Comparison of ENCODE assay signal across 8 cellular contexts in genomic region chr6:96520851-96521115, GRCh38. TPM values are rescaled to one million over a fixed set of nuclear protein-coding genes. Genes with fewer than 3 reads are reported as not detected.
DNase-seq lines count a peak whose midpoint lies in the region; ATAC-seq and TF ChIP-seq lines count a peak whose summit lies in the region.

No MANE protein-coding gene starts in this region.

- peaks cover 6% of the 10 kb centered on the region for H3K36me3 Mint-ChIP-seq in activated CD4-positive, alpha-beta T cell treated with anti-CD3 and anti-CD28 coated beads, Interleukin-2, amount 10 ng/mL, durations not matched to agents 24 days and 14 days (ENCODE audit: low read depth)
- peaks cover 4% of the 10 kb centered on the region for H3K36me3 Mint-ChIP-seq in activated CD8-positive, alpha-beta T cell treated with anti-CD3 and anti-CD28 coated beads, Interleukin-2, amount 10 ng/mL, durations not matched to agents 7 days and 5 days (ENCODE audit: low read depth)

- intact Hi-C loops in activated CD4-positive, alpha-beta T cell treated with anti-CD3 and anti-CD28 coated beads, Interleukin-2, amount 10 ng/mL, durations not matched to agents 24 days and 14 days (cut with micrococcal nuclease), result loop anchor here (1.0 to 5.0 kb wide), 4 partner anchors 54 to 943 kb away; partner anchors contain the start of genes GPR63, KLHL32 and MANEA

- H3K4me3 Mint-ChIP-seq in activated CD4-positive, alpha-beta T cell treated with anti-CD3 and anti-CD28 coated beads, Interleukin-2, amount 10 ng/mL, durations not matched to agents 24 days and 14 days, result peak overlapping the region; percentile 98
- H3K4me3 Mint-ChIP-seq in activated CD8-positive, alpha-beta T cell treated with anti-CD3 and anti-CD28 coated beads, Interleukin-2, amount 10 ng/mL, durations not matched to agents 7 days and 5 days, result peak overlapping the region; percentile 98

- H3K9me3 ChIP-seq in thoracic aorta, result no peaks in the 10 kb centered on the region

- TF ChIP-seq CTCF in thoracic aorta (IDR thresholded peaks at IDR 0.05), result no peak

- no peak for ATAC-seq in activated CD8-positive, alpha-beta T cell treated with anti-CD3 and anti-CD28 coated beads, Interleukin-2, amount 10 ng/mL, durations not matched to agents 7 days and 5 days
- ATAC-seq in thoracic aorta (ENCODE audit: insufficient number of reproducible peaks, low FRiP score, low read depth) (no peak), GM19463 (IDR thresholded peaks at IDR 0.05; ENCODE audit: unreplicated experiment) (no peak)

- H3K4me1 Mint-ChIP-seq in activated CD4-positive, alpha-beta T cell treated with anti-CD3 and anti-CD28 coated beads, Interleukin-2, amount 10 ng/mL, durations not matched to agents 24 days and 14 days, result peaks cover 15% of the 10 kb centered on the region
- H3K4me1 Mint-ChIP-seq in activated CD8-positive, alpha-beta T cell treated with anti-CD3 and anti-CD28 coated beads, Interleukin-2, amount 10 ng/mL, durations not matched to agents 7 days and 5 days (ENCODE audit: low read depth), result peaks cover 16% of the 10 kb centered on the region

- POLR2A ChIA-PET in activated CD8-positive, alpha-beta T cell treated with anti-CD3 and anti-CD28 coated beads, Interleukin-2, amount 10 ng/mL, durations not matched to agents 7 days and 5 days (lab: Charles Lee), result no interaction called here

- peaks cover 2% of the 10 kb centered on the region for H3K36me3 ChIP-seq in thoracic aorta

- no peaks in the 10 kb centered on the region for H3K27me3 Mint-ChIP-seq in activated CD4-positive, alpha-beta T cell treated with anti-CD3 and anti-CD28 coated beads, Interleukin-2, amount 10 ng/mL, durations not matched to agents 24 days and 14 days
- no peaks in the 10 kb centered on the region for H3K27me3 Mint-ChIP-seq in activated CD8-positive, alpha-beta T cell treated with anti-CD3 and anti-CD28 coated beads, Interleukin-2, amount 10 ng/mL, durations not matched to agents 7 days and 5 days (ENCODE audit: low read depth)

- H3K9me3 Mint-ChIP-seq in activated CD4-positive, alpha-beta T cell treated with anti-CD3 and anti-CD28 coated beads, Interleukin-2, amount 10 ng/mL, durations not matched to agents 24 days and 14 days, result no peaks in the 10 kb centered on the region
- no peaks in the 10 kb centered on the region for H3K9me3 Mint-ChIP-seq in activated CD8-positive, alpha-beta T cell treated with anti-CD3 and anti-CD28 coated beads, Interleukin-2, amount 10 ng/mL, durations not matched to agents 7 days and 5 days (ENCODE audit: insufficient read depth)

- DNase-seq in activated CD4-positive, alpha-beta T cell treated with anti-CD3 and anti-CD28 coated beads, Interleukin-2, amount 10 ng/mL, durations not matched to agents 24 days and 14 days, result peak; percentile 58
- no peak for DNase-seq in activated CD4-positive, alpha-beta T cell treated with anti-CD3 and anti-CD28 coated beads for 48 hours
- DNase-seq in activated CD8-positive, alpha-beta T cell treated with anti-CD3 and anti-CD28 coated beads, Interleukin-2, amount 10 ng/mL, durations not matched to agents 7 days and 5 days, result no peak
- peak; percentile 5 for DNase-seq in iris pigment epithelial cell (ENCODE audit: low read depth)
- no peak for DNase-seq in thoracic aorta (ENCODE audit: low spot score)
- DNase-seq in putamen (ENCODE audit: low spot score), result no peak
- DNase-seq in NCI-H1105 treated with DMSO at 0.1 percent for 48 hours (lab: John Stamatoyannopoulos, UW), result no peak

- no peak overlapping the region for H3K27ac ChIP-seq in thoracic aorta

- CTCF ChIA-PET in activated CD8-positive, alpha-beta T cell treated with anti-CD3 and anti-CD28 coated beads, Interleukin-2, amount 10 ng/mL, durations not matched to agents 7 days and 5 days (lab: Charles Lee), result no interaction called here

- H3K27me3 ChIP-seq in thoracic aorta (replicated peaks; ENCODE audit: insufficient read depth), result no peaks in the 10 kb centered on the region

- peak overlapping the region; percentile 97 for H3K4me3 ChIP-seq in thoracic aorta

- no peak overlapping the region for H3K27ac Mint-ChIP-seq in activated CD4-positive, alpha-beta T cell treated with anti-CD3 and anti-CD28 coated beads, Interleukin-2, amount 10 ng/mL, durations not matched to agents 24 days and 14 days
- peak overlapping the region; percentile 53 for H3K27ac Mint-ChIP-seq in activated CD8-positive, alpha-beta T cell treated with anti-CD3 and anti-CD28 coated beads, Interleukin-2, amount 10 ng/mL, durations not matched to agents 7 days and 5 days

- H3K4me1 ChIP-seq in thoracic aorta (ENCODE audit: control insufficient read depth in 1 of 2, low read depth in 2 of 2), result peaks cover 12 to 31% of the 10 kb centered on the region in 2 donors

RNA-seq across cellular contexts. Expression of gene UFL1, which starts 0.8 kb away (rescaled TPM):
- 25.1 and 26.9 TPM in 2 replicates for total RNA-seq in activated CD4-positive, alpha-beta T cell treated with anti-CD3 and anti-CD28 coated beads, Interleukin-2, amount 10 ng/mL, durations not matched to agents 24 days and 14 days
- 10 to 100 TPM; 14.3 to 15.8 TPM for total RNA-seq in activated CD8-positive, alpha-beta T cell treated with anti-CD3 and anti-CD28 coated beads, Interleukin-2, amount 10 ng/mL, durations not matched to agents 7 days and 5 days
- total RNA-seq in thoracic aorta, result 10 to 100 TPM; 17.2 to 24.6 TPM

RNA-seq across cellular contexts. Expression of gene FHL5, which starts 42.1 kb away (rescaled TPM):
- not detected in 2 replicates for total RNA-seq in activated CD4-positive, alpha-beta T cell treated with anti-CD3 and anti-CD28 coated beads, Interleukin-2, amount 10 ng/mL, durations not matched to agents 24 days and 14 days
- total RNA-seq in activated CD8-positive, alpha-beta T cell treated with anti-CD3 and anti-CD28 coated beads, Interleukin-2, amount 10 ng/mL, durations not matched to agents 7 days and 5 days, result not detected
- total RNA-seq in thoracic aorta, result 10 to 100 TPM; 47.3 to 98.8 TPM

Comparison
In these comparisons a context has a peak if more than half of its experiments do, and no peak if none do; other contexts are left out.
1. DNase-seq: peak in activated CD4-positive, alpha-beta T cell treated with anti-CD3 and anti-CD28 coated beads, Interleukin-2, amount 10 ng/mL, durations not matched to agents 24 days and 14 days (single experiment) and iris pigment epithelial cell (single experiment); none in activated CD4-positive, alpha-beta T cell treated with anti-CD3 and anti-CD28 coated beads for 48 hours (single experiment), activated CD8-positive, alpha-beta T cell treated with anti-CD3 and anti-CD28 coated beads, Interleukin-2, amount 10 ng/mL, durations not matched to agents 7 days and 5 days (single experiment), thoracic aorta (single experiment), putamen (single experiment) and NCI-H1105 treated with DMSO at 0.1 percent for 48 hours (single experiment).
2. RNA of gene FHL5, which starts 42.1 kb away (total RNA-seq): 47.3 to 98.8 TPM in thoracic aorta; not detected in activated CD4-positive, alpha-beta T cell treated with anti-CD3 and anti-CD28 coated beads, Interleukin-2, amount 10 ng/mL, durations not matched to agents 24 days and 14 days and not detected in activated CD8-positive, alpha-beta T cell treated with anti-CD3 and anti-CD28 coated beads, Interleukin-2, amount 10 ng/mL, durations not matched to agents 7 days and 5 days; every median in the first group is over 10 times any median in the second.